ENCODE assay signal across 33 cellular contexts in genomic region chr22:41994506-41994905, GRCh38. TPM values are rescaled to one million over a fixed set of nuclear protein-coding genes. Genes with fewer than 3 reads are reported as not detected.
DNase-seq lines count a peak whose midpoint lies in the region; ATAC-seq, FAIRE-seq and TF ChIP-seq lines count a peak whose summit lies in the region.
"Had no signal": no experiment of that assay in that cellular context is flagged by ENCODE, and none has a peak within 500 bp of the region (broad histone marks: within the 10 kb centered on the region; RNA-seq: fewer than 3 reads in every experiment).

No MANE protein-coding gene starts in this region.

- H3K4me3 Mint-ChIP-seq in activated CD8-positive, alpha-beta T cell treated with anti-CD3 and anti-CD28 coated beads for 36 hours: no peak overlapping the region
- H3K4me3 Mint-ChIP-seq: activated T-cell treated with anti-CD3 and anti-CD28 coated beads, Interleukin-2, amount 50 U/mL, for 72 hours; central memory CD8-positive, alpha-beta T cell; stimulated activated naive CD8-positive, alpha-beta T cell treated with anti-CD3 and anti-CD28 coated beads, Interleukin-15, Interleukin-2, amounts not matched to agents 100 ng/mL and 50 ng/mL, for 24 hours; T-helper 2 cell treated with Interferon-gamma antibody and Interleukin-4, amounts not matched to agents 5 μg/mL and 100 μg/mL, for 36 hours had no signal

- POLR2A ChIA-PET in activated CD8-positive, alpha-beta T cell treated with anti-CD3 and anti-CD28 coated beads for 36 hours (lab: Charles Lee): no interaction called here

- 83 to 92% (median 86%) methylated on average over 5 to 7 of the region's 7 CpGs for WGBS in stomach, 5 donors

- CTCF ChIA-PET in activated CD8-positive, alpha-beta T cell treated with anti-CD3 and anti-CD28 coated beads for 36 hours (lab: Charles Lee): interaction anchor here (1.6 kb wide), 1 partner anchor 297 kb away, joined by 5 read pairs; no protein-coding TSS in a partner anchor

- no peak overlapping the region for H3K27ac Mint-ChIP-seq in activated CD8-positive, alpha-beta T cell treated with anti-CD3 and anti-CD28 coated beads for 36 hours
- H3K27ac Mint-ChIP-seq: activated T-cell treated with anti-CD3 and anti-CD28 coated beads, Interleukin-2, amount 50 U/mL, for 72 hours; stimulated activated naive CD8-positive, alpha-beta T cell treated with anti-CD3 and anti-CD28 coated beads, Interleukin-15, Interleukin-2, amounts not matched to agents 100 ng/mL and 50 ng/mL, for 24 hours had no signal

- TF ChIP-seq POLR2A in GM12892 (IDR thresholded peaks at IDR 0.05; ENCODE audit: low read depth, low read length) (no peak), stomach (IDR thresholded peaks at IDR 0.05) (no peak)

- H3K4me1 Mint-ChIP-seq in activated CD8-positive, alpha-beta T cell treated with anti-CD3 and anti-CD28 coated beads for 36 hours (ENCODE audit: low read depth): peaks cover 9% of the 10 kb centered on the region

- TF ChIP-seq EP300 in stomach (IDR thresholded peaks at IDR 0.05): no peak

- H3K27me3 ChIP-seq in stomach: no peaks in the 10 kb centered on the region
- H3K27me3 ChIP-seq: adrenal gland, esophagus muscularis mucosa, thyroid gland had no signal

- TF ChIP-seq CTCF in activated CD8-positive, alpha-beta T cell treated with anti-CD3 and anti-CD28 coated beads for 36 hours (IDR thresholded peaks at IDR 0.05): no peak
- no peak for TF ChIP-seq CTCF in stomach (IDR thresholded peaks at IDR 0.05)

- no peak overlapping the region for H3K4me3 ChIP-seq in stomach
- H3K4me3 ChIP-seq: adrenal gland, esophagus muscularis mucosa, K562, left ventricle myocardium inferior, thyroid gland had no signal

- DNase-seq in GM12892 (ENCODE audit: insufficient read length): no peak
- DNase-seq in activated CD8-positive, alpha-beta T cell treated with anti-CD3 and anti-CD28 coated beads for 36 hours: peak; percentile 29
- DNase-seq in mesenteric fat pad (ENCODE audit: low spot score): peak; percentile 16
- DNase-seq in stomach: peak; percentile 4
- no peak for DNase-seq in activated T-cell treated with anti-CD3 and anti-CD28 coated beads for 4 hours
- no peak for DNase-seq in D341Med (ENCODE audit: low spot score)
- DNase-seq: activated CD4-positive, alpha-beta T cell treated with anti-CD3 and anti-CD28 coated beads for 48 hours; activated naive CD4-positive, alpha-beta T cell treated with Interleukin-2 at 50 U/mL for 16 hours; activated T-cell treated with anti-CD3 and anti-CD28 coated beads, Interleukin-2, amount 50 U/mL, for 72 hours; foreskin keratinocyte; left ventricle myocardium inferior; NCI-H1092 treated with DMSO at 0.1 percent for 48 hours; NCI-H187; nucleus accumbens; SHP77 treated with DMSO at 0.1 percent for 48 hours; thyroid gland had no signal

- H3K36me3 Mint-ChIP-seq in activated CD8-positive, alpha-beta T cell treated with anti-CD3 and anti-CD28 coated beads for 36 hours (ENCODE audit: low read depth): peaks cover 2% of the 10 kb centered on the region

- peaks cover 6 to 18% (median 13%) of the 10 kb centered on the region in 4 donors for H3K4me1 ChIP-seq in stomach
- H3K4me1 ChIP-seq: foreskin keratinocyte had no signal

- peak; percentile 62 for FAIRE-seq in GM12892 (lab: Jason Lieb, UNC)
- FAIRE-seq: endometrium, GM18507, H54, HTR-8/SVneo, islet of Langerhans, K562, RCC 7860 had no signal

- no peak overlapping the region for H3K27ac ChIP-seq in stomach
- H3K27ac ChIP-seq: adrenal gland, C4-2B, esophagus muscularis mucosa, foreskin keratinocyte, left ventricle myocardium inferior, thyroid gland, VCaP had no signal

- H3K9me3 Mint-ChIP-seq in activated CD8-positive, alpha-beta T cell treated with anti-CD3 and anti-CD28 coated beads for 36 hours: peaks cover 2% of the 10 kb centered on the region

- no peaks in the 10 kb centered on the region for H3K9me3 ChIP-seq in stomach
- H3K9me3 ChIP-seq: adrenal gland, Caco-2, esophagus muscularis mucosa, left ventricle myocardium inferior, thyroid gland had no signal

- no peaks in the 10 kb centered on the region for H3K27me3 Mint-ChIP-seq in activated CD8-positive, alpha-beta T cell treated with anti-CD3 and anti-CD28 coated beads for 36 hours

- intact Hi-C loops in activated CD8-positive, alpha-beta T cell treated with anti-CD3 and anti-CD28 coated beads for 36 hours (cut with micrococcal nuclease): no loop called here
- intact Hi-C loops in stomach (cut with DNase I; ENCODE audit: low total_unique reads): no loop called here

- no peak for ATAC-seq in activated CD8-positive, alpha-beta T cell treated with anti-CD3 and anti-CD28 coated beads for 36 hours
- ATAC-seq in GM21786 (IDR thresholded peaks at IDR 0.05; ENCODE audit: unreplicated experiment): no peak
- ATAC-seq: activated T-cell treated with anti-CD3 and anti-CD28 coated beads, Interleukin-2, amount 50 U/mL, for 72 hours; foreskin keratinocyte; K562 had no signal

- no peaks in the 10 kb centered on the region for H3K36me3 ChIP-seq in stomach
- H3K36me3 ChIP-seq: adrenal gland, esophagus muscularis mucosa, left ventricle myocardium inferior, thyroid gland had no signal

RNA-seq across cellular contexts. Expression of gene WBP2NL, which starts 4.1 kb away (rescaled TPM):
- polyA plus RNA-seq in GM12892 (2012; ENCODE audit: missing spikeins): 1.6 TPM
- total RNA-seq in activated CD8-positive, alpha-beta T cell treated with anti-CD3 and anti-CD28 coated beads for 36 hours: under 1 TPM in 1 of 2 experiments, not detected in 1; 0.43 TPM
- total RNA-seq in mesenteric fat pad (0.61 TPM), stomach (1 to 10 TPM in 2 of 5 donors, not detected in 3; 3.9 to 4.8 TPM)
- 1 to 10 TPM; 1.2 TPM for polyA plus RNA-seq in stomach
- total RNA-seq: dermis microvascular lymphatic vessel endothelial cell, K562 had no signal
- polyA plus RNA-seq: K562 had no signal

RNA-seq across cellular contexts. Expression of gene SEPTIN3, which starts 25.3 kb away (rescaled TPM):
- 1.9 TPM for polyA plus RNA-seq in GM12892 (2012; ENCODE audit: missing spikeins)
- under 1 TPM; 0.20 to 0.36 TPM for total RNA-seq in activated CD8-positive, alpha-beta T cell treated with anti-CD3 and anti-CD28 coated beads for 36 hours
- total RNA-seq in mesenteric fat pad (0.55 TPM), stomach (1 to 10 TPM in 1 of 5 donors, under 1 TPM in 1, not detected in 3; 0.72 to 1.1 TPM)
- 1 to 10 TPM in 1 of 3 donors, under 1 TPM in 2; 0.61 to 1.4 (median 0.63) TPM for polyA plus RNA-seq in stomach
- total RNA-seq: K562, left ventricle myocardium inferior had no signal

RNA-seq across cellular contexts. Expression of gene CENPM, which starts 47.6 kb away (rescaled TPM):
- 31.4 TPM for polyA plus RNA-seq in GM12892 (2012; ENCODE audit: missing spikeins)
- 10 to 100 TPM; 62.5 to 63.1 TPM for total RNA-seq in activated CD8-positive, alpha-beta T cell treated with anti-CD3 and anti-CD28 coated beads for 36 hours
- total RNA-seq in mesenteric fat pad (not detected), stomach (10 to 100 TPM in 2 of 5 donors, 1 to 10 TPM in 2, not detected in 1; 6.1 to 64.3 (median 11.1) TPM)
- polyA plus RNA-seq in stomach: 10 to 100 TPM; 15.1 to 22.5 (median 15.8) TPM
- total RNA-seq: esophagus muscularis mucosa had no signal

Comparison
In these comparisons a context has a peak if more than half of its experiments do, and no peak if none do; other contexts are left out.
1. DNase-seq: peak in activated CD8-positive, alpha-beta T cell treated with anti-CD3 and anti-CD28 coated beads for 36 hours (single experiment), mesenteric fat pad (single experiment) and stomach (single experiment); none in GM12892 (single experiment), activated T-cell treated with anti-CD3 and anti-CD28 coated beads for 4 hours (single experiment) and D341Med (single experiment).